18 cellular contexts compared by ENCODE assay signal in genomic region chr13:20124303-20124702, GRCh38. TPM values are rescaled to one million over a fixed set of nuclear protein-coding genes. Genes with fewer than 3 reads are reported as not detected.
DNase-seq lines count a peak whose midpoint lies in the region; ATAC-seq and TF ChIP-seq lines count a peak whose summit lies in the region.
"Had no signal": no experiment of that assay in that cellular context is flagged by ENCODE, and none has a peak within 500 bp of the region (broad histone marks: within the 10 kb centered on the region; RNA-seq: fewer than 3 reads in every experiment).

No MANE protein-coding gene starts in this region.

- H4K20me1 ChIP-seq in MM.1S (ENCODE audit: insufficient read depth, low read length): no peaks in the 10 kb centered on the region

- H3K79me2 ChIP-seq in ACC112 (ENCODE audit: control insufficient read depth, insufficient read depth, low read length, unreplicated experiment) (no peaks in the 10 kb centered on the region), MM.1S (ENCODE audit: low read length) (no peaks in the 10 kb centered on the region)

- H3K9me3 ChIP-seq in MM.1S (replicated peaks; ENCODE audit: insufficient read depth, low read length) (no peaks in the 10 kb centered on the region), spleen (no peaks in the 10 kb centered on the region)
- H3K9me3 ChIP-seq: HAP-1 had no signal

- H2AFZ ChIP-seq in ACC112 (ENCODE audit: low read length, unreplicated experiment) (no peak overlapping the region), MM.1S (ENCODE audit: low read length) (no peak overlapping the region)
- H2AFZ ChIP-seq: PC-9 had no signal

- H3K36me3 ChIP-seq in ACC112 (ENCODE audit: insufficient read depth, low read length) (no peaks in the 10 kb centered on the region), MM.1S (replicated peaks; ENCODE audit: insufficient read depth, low read length) (no peaks in the 10 kb centered on the region), spleen (no peaks in the 10 kb centered on the region)
- H3K36me3 ChIP-seq: BLaER1 treated with 17β-estradiol and CSF1 and Interleukin-3, amounts not matched to agents 10 nM and 100 nM; HAP-1 had no signal

- H3K4me1 ChIP-seq in ACC112 (ENCODE audit: control insufficient read depth, insufficient read depth, low read length, unreplicated experiment) (peaks cover 22% of the 10 kb centered on the region), MM.1S (ENCODE audit: low read length) (peaks cover 10% of the 10 kb centered on the region), spleen (peaks cover 12 to 39% (median 21%) of the 10 kb centered on the region in 6 donors)

- H3K27ac Mint-ChIP-seq in glutamatergic neuron (ENCODE audit: unreplicated experiment): no peak overlapping the region
- H3K27ac Mint-ChIP-seq in activated T-cell treated with anti-CD3 and anti-CD28 coated beads, Interleukin-2, amount 50 U/mL, for 24 hours: no peak overlapping the region

- H3K9me2 ChIP-seq in MM.1S (replicated peaks; ENCODE audit: insufficient read depth, low read length): no peaks in the 10 kb centered on the region

- H3K27me3 ChIP-seq in ACC112 (ENCODE audit: insufficient read depth, low read length): no peaks in the 10 kb centered on the region; the same call in none of the 2 replicates
- no peaks in the 10 kb centered on the region for H3K27me3 ChIP-seq in MM.1S (replicated peaks; ENCODE audit: insufficient read depth, low read length)
- peaks cover 0 to 50% (median 26%) of the 10 kb centered on the region in 7 donors for H3K27me3 ChIP-seq in spleen (replicated peaks in 1 of 7)

- peaks cover 7% of the 10 kb centered on the region for H3K27me3 Mint-ChIP-seq in glutamatergic neuron (ENCODE audit: unreplicated experiment)
- H3K27me3 Mint-ChIP-seq in activated T-cell treated with anti-CD3 and anti-CD28 coated beads, Interleukin-2, amount 50 U/mL, for 24 hours: peaks cover 33% of the 10 kb centered on the region

- WGBS in spleen, 5 donors: 82 to 91% (median 83%) methylated on average over 1 of the region's 1 CpG

- peak overlapping the region; percentile 37 for H3K4me3 Mint-ChIP-seq in glutamatergic neuron (ENCODE audit: unreplicated experiment)
- no peak overlapping the region for H3K4me3 Mint-ChIP-seq in activated T-cell treated with anti-CD3 and anti-CD28 coated beads, Interleukin-2, amount 50 U/mL, for 24 hours

- ATAC-seq in HG03196 (IDR thresholded peaks at IDR 0.05; ENCODE audit: unreplicated experiment): no peak
- ATAC-seq: K562 had no signal

- H3K4me3 ChIP-seq in ACC112 (ENCODE audit: low read depth, low read length) (no peak overlapping the region), MM.1S (ENCODE audit: low read length) (no peak overlapping the region), spleen (no peak overlapping the region)
- H3K4me3 ChIP-seq: BLaER1 treated with 17β-estradiol and CSF1 and Interleukin-3, amounts not matched to agents 10 nM and 100 nM; HAP-1; K562; PC-9 had no signal

- TF ChIP-seq POLR2A in spleen (IDR thresholded peaks at IDR 0.05): no peak

- peaks cover 10% of the 10 kb centered on the region for H3F3A ChIP-seq in MM.1S (ENCODE audit: insufficient read depth, low read length)

- H3K36me3 Mint-ChIP-seq in glutamatergic neuron (ENCODE audit: unreplicated experiment): no peaks in the 10 kb centered on the region
- H3K36me3 Mint-ChIP-seq in activated T-cell treated with anti-CD3 and anti-CD28 coated beads, Interleukin-2, amount 50 U/mL, for 24 hours (ENCODE audit: low read depth): no peaks in the 10 kb centered on the region

- H3K4me2 ChIP-seq in MM.1S (ENCODE audit: low read depth, low read length): no peak overlapping the region
- H3K4me2 ChIP-seq: PC-9 had no signal

- peak; percentile 27 for DNase-seq in HCEC 1CT
- peak; percentile 19 for DNase-seq in ecto neural progenitor cell (ENCODE audit: low spot score)
- no peak for DNase-seq in glutamatergic neuron
- DNase-seq in MM.1S: no peak
- no peak for DNase-seq in spleen
- no peak for DNase-seq in activated T-cell treated with anti-CD3 and anti-CD28 coated beads, Interleukin-2, amount 50 U/mL, for 24 hours
- DNase-seq: DMS 273 treated with DMSO at 0.1 percent for 48 hours, NCI-H1092, NCI-H146, NCI-H2081, NCI-H510A treated with DMSO at 0.1 percent for 48 hours, NCI-H82, PC-9 had no signal

- intact Hi-C loops in spleen (cut with DNase I; ENCODE audit: low total_unique reads): no loop called here

- H3K27ac ChIP-seq in ACC112 (ENCODE audit: low read depth, low read length) (peak overlapping the region; percentile 41; the same call in 1 of the 2 replicates), MM.1S (ENCODE audit: low read length) (no peak overlapping the region), spleen (no peak overlapping the region)
- H3K27ac ChIP-seq: BLaER1 treated with 17β-estradiol and CSF1 and Interleukin-3, amounts not matched to agents 10 nM and 100 nM; PC-9 had no signal

- no peak overlapping the region for H3K9ac ChIP-seq in MM.1S (ENCODE audit: low read length)
- H3K9ac ChIP-seq: BLaER1 treated with 17β-estradiol and CSF1 and Interleukin-3, amounts not matched to agents 10 nM and 100 nM had no signal

- no peaks in the 10 kb centered on the region for H3K4me1 Mint-ChIP-seq in glutamatergic neuron (ENCODE audit: low read depth, unreplicated experiment)
- H3K4me1 Mint-ChIP-seq in activated T-cell treated with anti-CD3 and anti-CD28 coated beads, Interleukin-2, amount 50 U/mL, for 24 hours (ENCODE audit: low read depth): peaks cover 29% of the 10 kb centered on the region

- TF ChIP-seq CTCF in glutamatergic neuron (IDR thresholded peaks at IDR 0.05; ENCODE audit: partially characterized antibody, unreplicated experiment): no peak
- no peak for TF ChIP-seq CTCF in MM.1S (IDR thresholded peaks at IDR 0.05; ENCODE audit: low read length)
- TF ChIP-seq CTCF in spleen (IDR thresholded peaks at IDR 0.05 in 8 of 11, conservative IDR thresholded peaks at IDR 0.05 in 3 of 11): no peak

- H3K9me3 Mint-ChIP-seq in glutamatergic neuron (ENCODE audit: unreplicated experiment): peaks cover 2% of the 10 kb centered on the region
- H3K9me3 Mint-ChIP-seq in activated T-cell treated with anti-CD3 and anti-CD28 coated beads, Interleukin-2, amount 50 U/mL, for 24 hours: no peaks in the 10 kb centered on the region

RNA-seq across cellular contexts. Expression of gene GJA3, which starts 36.5 kb away (rescaled TPM):
- total RNA-seq in glutamatergic neuron (ENCODE audit: unreplicated experiment) (not detected), spleen (under 1 TPM; 0.12 to 0.43 (median 0.26) TPM)
- polyA plus RNA-seq in spleen: under 1 TPM; 0.15 to 0.26 (median 0.24) TPM

Comparison
In these comparisons a context has a peak if more than half of its experiments do, and no peak if none do; other contexts are left out.
1. DNase-seq: peak in HCEC 1CT (single experiment) and ecto neural progenitor cell (single experiment); none in glutamatergic neuron (single experiment), MM.1S (single experiment), spleen (single experiment) and activated T-cell treated with anti-CD3 and anti-CD28 coated beads, Interleukin-2, amount 50 U/mL, for 24 hours (single experiment).